ENCODE assay signal across 10 cellular contexts in genomic region chr16:66878067-66878466, GRCh38. TPM values are rescaled to one million over a fixed set of nuclear protein-coding genes. Genes with fewer than 3 reads are reported as not detected.
DNase-seq lines count a peak whose midpoint lies in the region; ATAC-seq and TF ChIP-seq lines count a peak whose summit lies in the region.
"Had no signal": no experiment of that assay in that cellular context is flagged by ENCODE, and none has a peak within 500 bp of the region (broad histone marks: within the 10 kb centered on the region; RNA-seq: fewer than 3 reads in every experiment).

No MANE protein-coding gene starts in this region.

- peaks cover 41% of the 10 kb centered on the region for H3K4me1 Mint-ChIP-seq in osteocyte (ENCODE audit: unreplicated experiment)

- no peak overlapping the region for H3K9ac ChIP-seq in mesendoderm (ENCODE audit: low read length)

- H2BK15ac ChIP-seq in mesendoderm (replicated peaks; ENCODE audit: low read depth) = no peak overlapping the region

- no peak overlapping the region for H3K56ac ChIP-seq in mesendoderm (ENCODE audit: low read length)

- H3K4me1 ChIP-seq in mesendoderm (ENCODE audit: control insufficient read depth, low read depth, low read length) = peaks cover 2% of the 10 kb centered on the region

- WGBS in mesendoderm (ENCODE audit: extremely low coverage, insufficient coverage, low lambda C conversion rate) = no CpG with 5 or more reads among the region's 5 CpGs

- no peak overlapping the region for H4K8ac ChIP-seq in mesendoderm (ENCODE audit: low read depth, low read length)

- H3K4me3 Mint-ChIP-seq in osteocyte (ENCODE audit: unreplicated experiment) = no peak overlapping the region

- H3K79me1 ChIP-seq in mesendoderm (ENCODE audit: low read length) = peaks cover 6% of the 10 kb centered on the region

- H3K27ac Mint-ChIP-seq in osteocyte (ENCODE audit: unreplicated experiment) = peak overlapping the region; percentile 56

- H3K18ac ChIP-seq in mesendoderm (ENCODE audit: low read length) = no peak overlapping the region

- DNase-seq in Daoy (ENCODE audit: low read depth) = peak; percentile 19
- peak; percentile 13 to 19 for DNase-seq in Kasumi-1 (lab: John Stamatoyannopoulos, UW)
- DNase-seq in activated CD8-positive, alpha-beta memory T cell treated with anti-CD3 and anti-CD28 coated beads, Interleukin-2, amount 50 U/mL, for 4 hours = peak; percentile 28
- DNase-seq in osteocyte (ENCODE audit: extremely low spot score, unreplicated experiment) = no peak
- no peak for DNase-seq in NCI-H1417 (lab: John Stamatoyannopoulos, UW)
- no peak for DNase-seq in mesendoderm
- no peak for DNase-seq in left cardiac atrium
- no peak for DNase-seq in omental fat pad (ENCODE audit: low spot score)
- DNase-seq: cerebellar nuclear complex had no signal

- H3K4me3 ChIP-seq in mesendoderm (ENCODE audit: low read length) = no peak overlapping the region

- ATAC-seq in left cardiac atrium = no peak
- ATAC-seq in omental fat pad (ENCODE audit: low FRiP score) = no peak

- no peak overlapping the region for H2AK5ac ChIP-seq in mesendoderm (ENCODE audit: low read length)

- no peak overlapping the region for H4K5ac ChIP-seq in mesendoderm (ENCODE audit: low read length)

- no peaks in the 10 kb centered on the region for H3K27me3 ChIP-seq in mesendoderm (ENCODE audit: insufficient read depth, low read length, poor library complexity)

- H3K27me3 Mint-ChIP-seq in osteocyte (ENCODE audit: unreplicated experiment) = no peaks in the 10 kb centered on the region

- no peaks in the 10 kb centered on the region for H3K36me3 ChIP-seq in mesendoderm (ENCODE audit: control insufficient read depth, insufficient read depth, low read length)

- H3K79me2 ChIP-seq in mesendoderm (ENCODE audit: control insufficient read depth, insufficient read depth, low read length) = peaks cover 4% of the 10 kb centered on the region

- no peak overlapping the region for H2BK120ac ChIP-seq in mesendoderm (ENCODE audit: low read depth, low read length)

- H3K23ac ChIP-seq in mesendoderm (ENCODE audit: low read length) = no peak overlapping the region

- intact Hi-C loops in left cardiac atrium (cut with DNase I) = no loop called here

- no peaks in the 10 kb centered on the region for H3K9me3 Mint-ChIP-seq in osteocyte (ENCODE audit: unreplicated experiment)

- no peak overlapping the region for H2BK5ac ChIP-seq in mesendoderm (ENCODE audit: low read length)

- no peak overlapping the region for H3K4ac ChIP-seq in mesendoderm (ENCODE audit: low read depth, low read length)

- H3K27ac ChIP-seq in mesendoderm (ENCODE audit: low read depth, low read length) = no peak overlapping the region

- no peak overlapping the region for H3K4me2 ChIP-seq in mesendoderm (ENCODE audit: low read length)

- H3K36me3 Mint-ChIP-seq in osteocyte (ENCODE audit: unreplicated experiment) = no peaks in the 10 kb centered on the region

- no peak for TF ChIP-seq CTCF in osteocyte (IDR thresholded peaks at IDR 0.05)
- TF ChIP-seq CTCF in omental fat pad (IDR thresholded peaks at IDR 0.05) = no peak

RNA-seq across cellular contexts. Expression of gene PDP2, which starts 2.2 kb away (rescaled TPM):
- 2.7 and 5.7 TPM in 2 replicates for total RNA-seq in Daoy (2014; rRNA removed; shearing (Covaris generic))
- 16.5 and 17.4 TPM in 2 replicates for total RNA-seq in osteocyte
- 5.9 TPM for polyA plus RNA-seq in mesendoderm (2013, experiment 1 of 2)
- polyA plus RNA-seq in mesendoderm (2013, experiment 2 of 2) = 6.1 TPM
- 1 to 10 TPM; 6.8 to 8.1 TPM for total RNA-seq in left cardiac atrium
- 10 to 100 TPM; 17.9 to 48.2 (median 20.5) TPM for total RNA-seq in omental fat pad

RNA-seq across cellular contexts. Expression of gene CA7, which starts 33.9 kb away (rescaled TPM):
- not detected in 2 replicates for total RNA-seq in Daoy (2014; rRNA removed; shearing (Covaris generic))
- total RNA-seq in osteocyte = not detected in 2 replicates
- polyA plus RNA-seq in mesendoderm (2013, experiment 1 of 2) = 0.32 TPM
- polyA plus RNA-seq in mesendoderm (2013, experiment 2 of 2) = 0.18 TPM
- not detected for total RNA-seq in left cardiac atrium
- total RNA-seq in omental fat pad = not detected
- total RNA-seq: kidney epithelial cell had no signal

RNA-seq across cellular contexts. Expression of gene CDH16, which starts 40.6 kb away (rescaled TPM):
- not detected in 2 replicates for total RNA-seq in Daoy (2014; rRNA removed; shearing (Covaris generic))
- total RNA-seq in osteocyte = not detected in 2 replicates
- polyA plus RNA-seq in mesendoderm (2013, experiment 1 of 2) = not detected
- polyA plus RNA-seq in mesendoderm (2013, experiment 2 of 2) = not detected
- under 1 TPM; 0.39 to 0.47 TPM for total RNA-seq in left cardiac atrium
- not detected for total RNA-seq in omental fat pad

RNA-seq across cellular contexts. Expression of gene RRAD, which starts 47.3 kb away (rescaled TPM):
- 24.3 and 27.7 TPM in 2 replicates for total RNA-seq in Daoy (2014; rRNA removed; shearing (Covaris generic))
- total RNA-seq in osteocyte (0.26 and 0.89 TPM in 2 replicates), left cardiac atrium (100 to 1,000 TPM in 1 of 2 donors, 10 to 100 TPM in 1; 58.3 to 325 TPM), omental fat pad (10 to 100 TPM in 3 of 4 donors, 1 to 10 TPM in 1; 3.8 to 21.0 (median 11.9) TPM)
- polyA plus RNA-seq in mesendoderm (2013, experiment 1 of 2) = 0.06 TPM
- polyA plus RNA-seq in mesendoderm (2013, experiment 2 of 2) = 0.04 TPM

RNA-seq across cellular contexts. Expression of gene NAE1, which starts 47.3 kb away (rescaled TPM):
- total RNA-seq in Daoy (2014; rRNA removed; shearing (Covaris generic)) = 138 and 148 TPM in 2 replicates
- total RNA-seq in osteocyte (64.4 and 65.0 TPM in 2 replicates), left cardiac atrium (10 to 100 TPM; 32.6 to 35.4 TPM), omental fat pad (10 to 100 TPM; 29.7 to 36.4 (median 35.3) TPM)
- 269 TPM for polyA plus RNA-seq in mesendoderm (2013, experiment 1 of 2)
- 258 TPM for polyA plus RNA-seq in mesendoderm (2013, experiment 2 of 2)

Comparison
In these comparisons a context has a peak if more than half of its experiments do, and no peak if none do; other contexts are left out.
1. DNase-seq: peak in Daoy (single experiment), Kasumi-1 (2 of 2) and activated CD8-positive, alpha-beta memory T cell treated with anti-CD3 and anti-CD28 coated beads, Interleukin-2, amount 50 U/mL, for 4 hours (single experiment); none in osteocyte (single experiment), NCI-H1417 (0 of 3), mesendoderm (single experiment), left cardiac atrium (single experiment) and omental fat pad (single experiment).